ENCODE assay signal across 16 cellular contexts in genomic region chr11:105611837-105612480, GRCh38. TPM values are rescaled to one million over a fixed set of nuclear protein-coding genes. Genes with fewer than 3 reads are reported as not detected.
DNase-seq lines count a peak whose midpoint lies in the region; ATAC-seq and TF ChIP-seq lines count a peak whose summit lies in the region.
"Had no signal": no experiment of that assay in that cellular context is flagged by ENCODE, and none has a peak within 500 bp of the region (broad histone marks: within the 10 kb centered on the region; RNA-seq: fewer than 3 reads in every experiment).

No MANE protein-coding gene starts in this region.

- H3K79me2 ChIP-seq in SK-N-SH (ENCODE audit: insufficient read depth) (no peaks in the 10 kb centered on the region), trophoblast cell (ENCODE audit: control insufficient read depth, insufficient read depth, low read length, poor library complexity) (no peaks in the 10 kb centered on the region)

- no peaks in the 10 kb centered on the region for H3K9me2 ChIP-seq in SK-N-SH

- peaks cover 0 to 7% of the 10 kb centered on the region in 2 experiments; a peak in 2 of 4 replicates for H3K4me1 ChIP-seq in SK-N-SH (ENCODE audit: control insufficient read depth in 1 of 2, insufficient read depth in 2 of 2, low read depth in 1 of 2, low read length in 1 of 2)
- peaks cover 30% of the 10 kb centered on the region for H3K4me1 ChIP-seq in iPS-18a (ENCODE audit: control insufficient read depth, low read depth, low read length)
- peaks cover 3% of the 10 kb centered on the region for H3K4me1 ChIP-seq in effector memory CD4-positive, alpha-beta T cell (ENCODE audit: control insufficient read depth, insufficient read depth, low read length, poor library complexity, severe bottlenecking)
- peaks cover 7% of the 10 kb centered on the region in 2 experiments for H3K4me1 ChIP-seq in trophoblast cell (ENCODE audit: control insufficient read depth in 1 of 2, insufficient read depth in 2 of 2, low read length in 2 of 2)

- no peaks in the 10 kb centered on the region for H3K9me3 Mint-ChIP-seq in WTC11
- no peaks in the 10 kb centered on the region for H3K9me3 Mint-ChIP-seq in type B pancreatic cell
- H3K9me3 Mint-ChIP-seq: activated CD8-positive, alpha-beta T cell treated with anti-CD3 and anti-CD28 coated beads for 36 hours had no signal

- peak overlapping the region; percentile 88; the same call in 1 of the 2 replicates for H3K4me2 ChIP-seq in SK-N-SH
- H3K4me2 ChIP-seq in trophoblast cell (ENCODE audit: low read length) = no peak overlapping the region

- TF ChIP-seq EP300 in SK-N-SH (IDR thresholded peaks at IDR 0.05; ENCODE audit: borderline replicate concordance in 1 of 2, low read depth in 1 of 2, low read length in 1 of 2) = no peak

- DNase-seq in SK-N-SH = peak; percentile 19
- no peak for DNase-seq in WTC11 (ENCODE audit: low spot score)
- DNase-seq in type B pancreatic cell (ENCODE audit: extremely low spot score, unreplicated experiment) = no peak
- DNase-seq in NCI-H2107 (lab: John Stamatoyannopoulos, UW) = no peak
- DNase-seq in effector memory CD4-positive, alpha-beta T cell = no peak
- no peak for DNase-seq in trophoblast cell
- DNase-seq: activated CD8-positive, alpha-beta T cell treated with anti-CD3 and anti-CD28 coated beads for 36 hours; activated naive CD4-positive, alpha-beta T cell; DMS79; naive B cell; NCI-H187 treated with DMSO at 0.1 percent for 48 hours; T1000 had no signal

- no peak overlapping the region for H2BK5ac ChIP-seq in trophoblast cell (ENCODE audit: low read depth, low read length, poor library complexity)

- H3K36me3 ChIP-seq in SK-N-SH (replicated peaks in 1 of 2; ENCODE audit: control insufficient read depth in 1 of 2, insufficient read depth in 2 of 2, low read length in 1 of 2) (no peaks in the 10 kb centered on the region), iPS-18a (ENCODE audit: control insufficient read depth, low read depth, low read length) (no peaks in the 10 kb centered on the region), trophoblast cell (ENCODE audit: control insufficient read depth in 1 of 2, insufficient read depth in 2 of 2, low read length in 2 of 2) (no peaks in the 10 kb centered on the region)
- H3K36me3 ChIP-seq in effector memory CD4-positive, alpha-beta T cell (ENCODE audit: control insufficient read depth, insufficient read depth, low read length) = no peaks in the 10 kb centered on the region

- H3K79me1 ChIP-seq in trophoblast cell (ENCODE audit: low read length) = no peaks in the 10 kb centered on the region

- no peak overlapping the region for H2BK120ac ChIP-seq in trophoblast cell (ENCODE audit: insufficient read depth, low read length, poor library complexity)

- no peak overlapping the region for H4K8ac ChIP-seq in trophoblast cell (ENCODE audit: low read depth, low read length)

- H2AFZ ChIP-seq in SK-N-SH (ENCODE audit: low read depth) (no peak overlapping the region), trophoblast cell (ENCODE audit: insufficient read depth, low read length, poor library complexity) (no peak overlapping the region)

- H3K4me1 Mint-ChIP-seq in WTC11 (peaks cover 39% of the 10 kb centered on the region), type B pancreatic cell (ENCODE audit: unreplicated experiment) (peaks cover 14% of the 10 kb centered on the region)

- H3K27ac ChIP-seq in SK-N-SH (ENCODE audit: low read depth in 2 of 2, low read length in 1 of 2) = no peak overlapping the region
- H3K27ac ChIP-seq in iPS-18a (ENCODE audit: low read length) = peak overlapping the region; percentile 9
- no peak overlapping the region for H3K27ac ChIP-seq in effector memory CD4-positive, alpha-beta T cell (ENCODE audit: insufficient read depth, low read length, poor library complexity, severe bottlenecking)
- H3K27ac ChIP-seq in trophoblast cell (ENCODE audit: low read depth, low read length) = no peak overlapping the region

- H2AK5ac ChIP-seq in trophoblast cell (ENCODE audit: low read length) = no peak overlapping the region

- TF ChIP-seq CTCF in SK-N-SH (IDR thresholded peaks at IDR 0.05) (no peak), WTC11 (IDR thresholded peaks at IDR 0.05) (no peak), type B pancreatic cell (conservative IDR thresholded peaks at IDR 0.05) (no peak)

- no peak for TF ChIP-seq RAD21 in SK-N-SH (IDR thresholded peaks at IDR 0.05; ENCODE audit: low read length)

- H3K36me3 Mint-ChIP-seq in WTC11 (no peaks in the 10 kb centered on the region), type B pancreatic cell (peaks cover 6% of the 10 kb centered on the region)
- H3K36me3 Mint-ChIP-seq: naive B cell had no signal

- POLR2A ChIA-PET in SK-N-SH (lab: Yijun Ruan, JAX) (no interaction called here), WTC11 (lab: Charles Lee) (no interaction called here)

- 50% methylated on average over 7 of the region's 7 CpGs for WGBS in SK-N-SH (ENCODE audit: low lambda C conversion rate)
- no CpG with 5 or more reads among the region's 7 CpGs for WGBS in trophoblast cell (ENCODE audit: extremely low coverage, insufficient coverage, insufficient read length)

- H3K23ac ChIP-seq in trophoblast cell (ENCODE audit: low read length) = no peak overlapping the region

- no peak overlapping the region for H4K12ac ChIP-seq in trophoblast cell (ENCODE audit: low read depth, low read length)

- peak overlapping the region; percentile 13 to 52; a peak in 2 of 4 replicates for H3K4me3 ChIP-seq in SK-N-SH (ENCODE audit: low read depth in 2 of 2, low read length in 1 of 2)
- H3K4me3 ChIP-seq in iPS-18a (ENCODE audit: low read length) = peak overlapping the region; percentile 62
- H3K4me3 ChIP-seq in effector memory CD4-positive, alpha-beta T cell (ENCODE audit: insufficient read depth, low read depth, low read length, poor library complexity, severe bottlenecking) = no peak overlapping the region
- no peak overlapping the region for H3K4me3 ChIP-seq in trophoblast cell (ENCODE audit: low read depth, low read length)

- H3K18ac ChIP-seq in trophoblast cell (ENCODE audit: low read length) = no peak overlapping the region

- H3K27me3 Mint-ChIP-seq in WTC11 (ENCODE audit: low read depth) (no peaks in the 10 kb centered on the region; the same call in 1 of the 2 replicates), type B pancreatic cell (peaks cover 54% of the 10 kb centered on the region)

- no peak overlapping the region for H4K91ac ChIP-seq in trophoblast cell (ENCODE audit: low read depth, low read length)

- H3K4me3 Mint-ChIP-seq in WTC11 (peak overlapping the region; percentile 80), type B pancreatic cell (peak overlapping the region; percentile 89)
- H3K4me3 Mint-ChIP-seq: activated CD8-positive, alpha-beta T cell treated with anti-CD3 and anti-CD28 coated beads for 36 hours had no signal

- H3K9me3 ChIP-seq in SK-N-SH = no peaks in the 10 kb centered on the region
- no peaks in the 10 kb centered on the region for H3K9me3 ChIP-seq in iPS-18a (ENCODE audit: control insufficient read depth, low read depth, low read length)
- H3K9me3 ChIP-seq in effector memory CD4-positive, alpha-beta T cell (ENCODE audit: control insufficient read depth, low read length) = no peaks in the 10 kb centered on the region
- H3K9me3 ChIP-seq in trophoblast cell (ENCODE audit: insufficient read depth, low read depth, low read length) = no peaks in the 10 kb centered on the region

- H3K4ac ChIP-seq in trophoblast cell (ENCODE audit: low read depth, low read length) = no peak overlapping the region

- no peak overlapping the region for H3K14ac ChIP-seq in trophoblast cell (ENCODE audit: low read length)

- H3K27ac Mint-ChIP-seq in WTC11 (peak overlapping the region; percentile 76), type B pancreatic cell (peak overlapping the region; percentile 54)
- H3K27ac Mint-ChIP-seq: activated CD8-positive, alpha-beta T cell treated with anti-CD3 and anti-CD28 coated beads for 36 hours; naive B cell had no signal

- H3K9ac ChIP-seq in SK-N-SH (no peak overlapping the region), iPS-18a (ENCODE audit: low read length) (peak overlapping the region; percentile 43), trophoblast cell (ENCODE audit: low read length) (no peak overlapping the region)

- ATAC-seq in SK-N-SH treated with all-trans-retinoic acid at 6 μM for 48 hours (no peak), WTC11 (peak; percentile 21)
- ATAC-seq: activated CD8-positive, alpha-beta T cell treated with anti-CD3 and anti-CD28 coated beads for 36 hours had no signal

- no peaks in the 10 kb centered on the region for H4K20me1 ChIP-seq in SK-N-SH (ENCODE audit: insufficient read depth)

- CTCF ChIA-PET in SK-N-SH (lab: Yijun Ruan, JAX) (interaction anchor here (0.8 to 2.0 kb wide), 4 partner anchors 17 to 1930 kb away, joined by 3 to 11 read pairs (median 7); no protein-coding TSS in a partner anchor), WTC11 (lab: Charles Lee) (interaction anchor here (1.4 kb wide), 1 partner anchor 251 kb away, joined by 5 read pairs; no protein-coding TSS in a partner anchor)

- no peaks in the 10 kb centered on the region for H3F3A ChIP-seq in SK-N-SH (replicated peaks; ENCODE audit: insufficient read depth)

- H3K27me3 ChIP-seq in SK-N-SH (ENCODE audit: insufficient read depth) (peaks cover 34% of the 10 kb centered on the region), iPS-18a (ENCODE audit: control insufficient read depth, insufficient read depth, low read length) (peaks cover 27% of the 10 kb centered on the region), trophoblast cell (ENCODE audit: insufficient read depth, low read length) (peaks cover 19% of the 10 kb centered on the region)
- H3K27me3 ChIP-seq in effector memory CD4-positive, alpha-beta T cell (replicated peaks; ENCODE audit: control insufficient read depth, insufficient read depth, low read length, poor library complexity, severe bottlenecking) = peaks cover 5% of the 10 kb centered on the region

- no peak overlapping the region for H2BK12ac ChIP-seq in trophoblast cell (ENCODE audit: low read length)

TF ChIP-seq in SK-N-SH, 30 proteins besides CTCF, POLR2A, EP300 and RAD21 (continues in another document):
- TF ChIP-seq EZH2phosphoT487 (IDR thresholded peaks at IDR 0.05; ENCODE audit: borderline replicate concordance, low read depth) = no peak

TF ChIP-seq in SK-N-SH treated with all-trans-retinoic acid at 6 μM for 48 hours, 23 proteins besides CTCF, POLR2A, EP300 and RAD21 (continues in another document):
- TF ChIP-seq ZNF70 (CRISPR knock-in tag; IDR thresholded peaks at IDR 0.05) = no peak
- no peak for TF ChIP-seq ZNF8 (CRISPR knock-in tag; IDR thresholded peaks at IDR 0.05)

TF ChIP-seq in WTC11, 78 proteins besides CTCF, POLR2A, EP300 and RAD21 (continues in another document):
- TF ChIP-seq ETV6 (CRISPR knock-in tag; IDR thresholded peaks at IDR 0.05) (0 out of 2 replicates have a peak, but pooled peaks have one; percentile 37), MAX (CRISPR knock-in tag; IDR thresholded peaks at IDR 0.05) (no peak)

RNA-seq across cellular contexts. Expression of gene GRIA4, which starts 2.1 kb away (rescaled TPM):
- polyA plus RNA-seq in SK-N-SH (2012; rRNA removed) = 0.02 TPM in 1 of 2 replicates, not detected in the other
- polyA plus RNA-seq in SK-N-SH (2012; cell fraction: cytosol; rRNA removed) = 0.46 and 0.59 TPM in 2 replicates
- 0.02 and 0.05 TPM in 2 replicates for polyA plus RNA-seq in SK-N-SH (2012; cell fraction: nucleus; rRNA removed)
- 11.4 to 20.0 TPM (median 17.9 TPM) in 3 replicates for total RNA-seq in WTC11 (2021)
- 26.7 and 58.5 TPM in 2 replicates for total RNA-seq in type B pancreatic cell (ENCODE audit: low replicate concordance)
- polyA plus RNA-seq in trophoblast cell (2013) = not detected in 2 replicates
- total RNA-seq: activated CD8-positive, alpha-beta T cell treated with anti-CD3 and anti-CD28 coated beads for 36 hours; kidney epithelial cell; RPMI7951 had no signal

Comparison
In these comparisons a context has a peak if more than half of its experiments do, and no peak if none do; other contexts are left out.
1. H3K4me3 ChIP-seq: peak in SK-N-SH (2 of 2) and iPS-18a (single experiment); none in effector memory CD4-positive, alpha-beta T cell (single experiment) and trophoblast cell (single experiment).